12 cellular contexts compared by ENCODE assay signal in genomic region chr16:28166394-28167208, GRCh38. TPM values are rescaled to one million over a fixed set of nuclear protein-coding genes. Genes with fewer than 3 reads are reported as not detected.
DNase-seq lines count a peak whose midpoint lies in the region; ATAC-seq lines count a peak whose summit lies in the region.
"Had no signal": no experiment of that assay in that cellular context is flagged by ENCODE, and none has a peak within 500 bp of the region (broad histone marks: within the 10 kb centered on the region; RNA-seq: fewer than 3 reads in every experiment).

No MANE protein-coding gene starts in this region.

- ATAC-seq in T-helper 17 cell = no peak
- peak; percentile 93 for ATAC-seq in esophagus mucosa
- peak; percentile 98 for ATAC-seq in stimulated activated effector memory CD8-positive, alpha-beta T cell treated with anti-CD3 and anti-CD28 coated beads, Interleukin-12 subunit alpha, Interleukin-12 subunit beta, amount 100 ng/mL, for 72 hours
- ATAC-seq in HG03439 (IDR thresholded peaks at IDR 0.05; ENCODE audit: unreplicated experiment) = no peak
- no peak for ATAC-seq in HG02571 (IDR thresholded peaks at IDR 0.05; ENCODE audit: unreplicated experiment)

- H3K36me3 Mint-ChIP-seq in activated T-cell treated with anti-CD3 and anti-CD28 coated beads, Interleukin-2, amount 50 U/mL, for 24 hours (ENCODE audit: low read depth) = peaks cover 95% of the 10 kb centered on the region
- H3K36me3 Mint-ChIP-seq in T-helper 17 cell (ENCODE audit: low read depth) = peaks cover 8% of the 10 kb centered on the region
- H3K36me3 Mint-ChIP-seq in stimulated activated effector memory CD8-positive, alpha-beta T cell treated with anti-CD3 and anti-CD28 coated beads, Interleukin-12 subunit alpha, Interleukin-12 subunit beta, amount 100 ng/mL, for 72 hours = peaks cover 100% of the 10 kb centered on the region

- no peaks in the 10 kb centered on the region for H3K9me3 Mint-ChIP-seq in activated T-cell treated with anti-CD3 and anti-CD28 coated beads, Interleukin-2, amount 50 U/mL, for 24 hours
- no peaks in the 10 kb centered on the region for H3K9me3 Mint-ChIP-seq in stimulated activated effector memory CD8-positive, alpha-beta T cell treated with anti-CD3 and anti-CD28 coated beads, Interleukin-12 subunit alpha, Interleukin-12 subunit beta, amount 100 ng/mL, for 72 hours
- H3K9me3 Mint-ChIP-seq: neural progenitor cell had no signal

- H3K4me3 Mint-ChIP-seq in activated T-cell treated with anti-CD3 and anti-CD28 coated beads, Interleukin-2, amount 50 U/mL, for 24 hours = no peak overlapping the region
- H3K4me3 Mint-ChIP-seq in T-helper 17 cell = peak overlapping the region; percentile 39
- H3K4me3 Mint-ChIP-seq in stimulated activated effector memory CD8-positive, alpha-beta T cell treated with anti-CD3 and anti-CD28 coated beads, Interleukin-12 subunit alpha, Interleukin-12 subunit beta, amount 100 ng/mL, for 72 hours = no peak overlapping the region
- H3K4me3 Mint-ChIP-seq: neural progenitor cell had no signal

- no peaks in the 10 kb centered on the region for H3K27me3 Mint-ChIP-seq in activated T-cell treated with anti-CD3 and anti-CD28 coated beads, Interleukin-2, amount 50 U/mL, for 24 hours
- H3K27me3 Mint-ChIP-seq in T-helper 17 cell = no peaks in the 10 kb centered on the region

- intact Hi-C loops in cardiac septum (cut with DNase I) = no loop called here

- H3K9me3 ChIP-seq in T-helper 17 cell (ENCODE audit: control insufficient read depth, low read length, poor library complexity, severe bottlenecking) = no peaks in the 10 kb centered on the region
- H3K9me3 ChIP-seq: BE2C had no signal

- H3K4me1 Mint-ChIP-seq in activated T-cell treated with anti-CD3 and anti-CD28 coated beads, Interleukin-2, amount 50 U/mL, for 24 hours (ENCODE audit: low read depth) = peaks cover 87% of the 10 kb centered on the region
- H3K4me1 Mint-ChIP-seq in T-helper 17 cell = peaks cover 43% of the 10 kb centered on the region
- peaks cover 52% of the 10 kb centered on the region for H3K4me1 Mint-ChIP-seq in stimulated activated effector memory CD8-positive, alpha-beta T cell treated with anti-CD3 and anti-CD28 coated beads, Interleukin-12 subunit alpha, Interleukin-12 subunit beta, amount 100 ng/mL, for 72 hours
- H3K4me1 Mint-ChIP-seq: neural progenitor cell had no signal

- H3K27ac Mint-ChIP-seq in activated T-cell treated with anti-CD3 and anti-CD28 coated beads, Interleukin-2, amount 50 U/mL, for 24 hours = peak overlapping the region; percentile 95
- H3K27ac Mint-ChIP-seq in T-helper 17 cell = peak overlapping the region; percentile 92
- H3K27ac Mint-ChIP-seq in stimulated activated effector memory CD8-positive, alpha-beta T cell treated with anti-CD3 and anti-CD28 coated beads, Interleukin-12 subunit alpha, Interleukin-12 subunit beta, amount 100 ng/mL, for 72 hours = peak overlapping the region; percentile 75
- H3K27ac Mint-ChIP-seq: neural progenitor cell had no signal

- no peak for DNase-seq in activated T-cell treated with anti-CD3 and anti-CD28 coated beads, Interleukin-2, amount 50 U/mL, for 24 hours
- DNase-seq in activated T-cell treated with anti-CD3 and anti-CD28 coated beads, Interleukin-2, amount 50 U/mL, for 1 hour = no peak
- no peak for DNase-seq in T-helper 17 cell
- DNase-seq in stimulated activated effector memory CD8-positive, alpha-beta T cell treated with anti-CD3 and anti-CD28 coated beads, Interleukin-12 subunit alpha, Interleukin-12 subunit beta, amount 100 ng/mL, for 72 hours (ENCODE audit: low spot score in 2 of 2) = no peak
- DNase-seq in cardiac septum (ENCODE audit: low spot score) = no peak
- DNase-seq: BE2C, GOT3, NCI-H524 treated with DMSO at 0.1 percent for 48 hours had no signal

RNA-seq across cellular contexts. Expression of gene XPO6, which starts 45.2 kb away (rescaled TPM):
- total RNA-seq in T-helper 17 cell (100 to 1,000 TPM; 308 to 310 TPM), esophagus mucosa (82.7 TPM), cardiac septum (43.9 TPM)

Comparison
In these comparisons a context has a peak if more than half of its experiments do, and no peak if none do; other contexts are left out.
1. ATAC-seq: peak in esophagus mucosa (single experiment) and stimulated activated effector memory CD8-positive, alpha-beta T cell treated with anti-CD3 and anti-CD28 coated beads, Interleukin-12 subunit alpha, Interleukin-12 subunit beta, amount 100 ng/mL, for 72 hours (single experiment); none in T-helper 17 cell (single experiment), HG03439 (single experiment) and HG02571 (single experiment).
2. Peak in every context shown above with its lines, with median percentiles within 50 percentile points of each other: H3K27ac Mint-ChIP-seq.